8 cellular contexts compared by ENCODE assay signal in the genomic region with DNA sequence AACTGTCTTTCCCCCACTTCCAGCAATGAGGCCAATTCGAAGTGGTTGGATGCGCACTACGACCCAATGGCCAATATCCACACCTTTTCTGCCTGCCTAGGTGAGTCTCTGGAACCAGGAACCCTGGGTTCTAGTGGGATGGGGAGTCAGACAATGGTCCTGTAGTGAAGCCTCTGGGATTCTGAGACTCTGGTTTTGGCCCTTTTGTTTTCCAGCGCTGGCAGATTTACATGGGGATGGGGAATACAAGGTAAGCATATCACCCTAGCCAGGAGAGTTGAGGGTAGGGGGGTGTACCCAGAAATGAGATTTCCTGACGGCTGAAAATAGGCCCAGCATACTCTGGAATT. TPM values are rescaled to one million over a fixed set of nuclear protein-coding genes. Genes with fewer than 3 reads are reported as not detected.
DNase-seq lines count a peak whose midpoint lies in the region; ATAC-seq and TF ChIP-seq lines count a peak whose summit lies in the region.

No MANE protein-coding gene starts in this region.

- H3K9me3 ChIP-seq in T-helper 17 cell (ENCODE audit: control insufficient read depth, low read length, poor library complexity, severe bottlenecking) = no peaks in the 10 kb centered on the region

- no peak for ATAC-seq in T-helper 17 cell
- no peak for ATAC-seq in GM21367 (IDR thresholded peaks at IDR 0.05; ENCODE audit: unreplicated experiment)
- ATAC-seq in GM21619 (IDR thresholded peaks at IDR 0.05; ENCODE audit: unreplicated experiment) = no peak

- TF ChIP-seq CTCF in GM12875 (IDR thresholded peaks at IDR 0.05; ENCODE audit: borderline replicate concordance, insufficient read depth, low read depth, low read length) (no peak), glutamatergic neuron (IDR thresholded peaks at IDR 0.05; ENCODE audit: partially characterized antibody, unreplicated experiment) (no peak)

- DNase-seq in T-helper 17 cell (no peak), glutamatergic neuron (no peak), skeletal muscle cell (ENCODE audit: low read depth) (no peak), kidney glomerular epithelial cell (lab: John Stamatoyannopoulos, UW) (no peak), HK-2 (ENCODE audit: unreplicated experiment) (no peak)

- H3K4me3 ChIP-seq in GM12875 (ENCODE audit: low read depth, low read length) (peak overlapping the region; percentile 67), skeletal muscle cell (ENCODE audit: low read depth, low read length) (peak overlapping the region; percentile 84)

- H3K4me1 Mint-ChIP-seq in T-helper 17 cell (peaks cover 14% of the 10 kb centered on the region), glutamatergic neuron (ENCODE audit: low read depth, unreplicated experiment) (peaks cover 7% of the 10 kb centered on the region)

- no peaks in the 10 kb centered on the region for H3K9me3 Mint-ChIP-seq in glutamatergic neuron (ENCODE audit: unreplicated experiment)

- H3K27ac Mint-ChIP-seq in T-helper 17 cell (peak overlapping the region; percentile 81), glutamatergic neuron (ENCODE audit: unreplicated experiment) (peak overlapping the region; percentile 93)

- H3K4me3 Mint-ChIP-seq in T-helper 17 cell = peak overlapping the region; percentile 89
- H3K4me3 Mint-ChIP-seq in glutamatergic neuron (ENCODE audit: unreplicated experiment) = peak overlapping the region; percentile 98

- H3K27me3 Mint-ChIP-seq in T-helper 17 cell (no peaks in the 10 kb centered on the region), glutamatergic neuron (ENCODE audit: unreplicated experiment) (peaks cover 7% of the 10 kb centered on the region)

- peaks cover 5% of the 10 kb centered on the region for H3K36me3 Mint-ChIP-seq in T-helper 17 cell (ENCODE audit: low read depth)
- H3K36me3 Mint-ChIP-seq in glutamatergic neuron (ENCODE audit: unreplicated experiment) = no peaks in the 10 kb centered on the region

RNA-seq across cellular contexts. Expression of a gene that starts 0.5 kb away (rescaled TPM):
- total RNA-seq in T-helper 17 cell (10 to 100 TPM; 15.2 to 16.4 TPM), glutamatergic neuron (ENCODE audit: unreplicated experiment) (37.3 TPM)

RNA-seq across cellular contexts. Expression of a gene that starts 30.7 kb away (rescaled TPM):
- total RNA-seq in T-helper 17 cell (10 to 100 TPM; 23.9 to 34.0 TPM), glutamatergic neuron (ENCODE audit: unreplicated experiment) (72.0 TPM)

RNA-seq across cellular contexts. Expression of a gene that starts 34.9 kb away (rescaled TPM):
- 10 to 100 TPM; 15.2 to 18.1 TPM for total RNA-seq in T-helper 17 cell
- total RNA-seq in glutamatergic neuron (ENCODE audit: unreplicated experiment) = 11.5 TPM

RNA-seq across cellular contexts. Expression of a gene that starts 35.7 kb away (rescaled TPM):
- under 1 TPM in 1 of 2 donors, not detected in 1; 0.30 TPM for total RNA-seq in T-helper 17 cell
- 2.0 TPM for total RNA-seq in glutamatergic neuron (ENCODE audit: unreplicated experiment)

RNA-seq across cellular contexts. Expression of a gene that starts 44.3 kb away (rescaled TPM):
- total RNA-seq in T-helper 17 cell (10 to 100 TPM; 11.3 to 13.3 TPM), glutamatergic neuron (ENCODE audit: unreplicated experiment) (7.7 TPM)
